ENCODE assay signal across 15 cellular contexts in genomic region chr6:156786652-156787051, GRCh38.
"Had no signal": no experiment of that assay in that cellular context is flagged by ENCODE, and none has a peak within 500 bp of the region (broad histone marks: within the 10 kb centered on the region; RNA-seq: fewer than 3 reads in every experiment).

No MANE protein-coding gene starts in this region.

- H3K27ac Mint-ChIP-seq: activated CD4-positive, alpha-beta T cell treated with anti-CD3 and anti-CD28 coated beads, Interleukin-2, amount 10 ng/mL, durations not matched to agents 7 days and 5 days; activated naive CD4-positive, alpha-beta T cell treated with anti-CD3 and anti-CD28 coated beads for 36 hours; activated T-helper 2 cell treated with anti-CD3 and anti-CD28 coated beads, Interferon-gamma antibody, Interleukin-2, Interleukin-4, amounts not matched to agents 10 μg/mL and 5 μg/mL and 100 μg/mL, durations not matched to agents 14 hours and 24 hours and 36 hours; T-helper 2 cell treated with Interferon-gamma antibody and Interleukin-4, amounts not matched to agents 5 μg/mL and 100 μg/mL, for 36 hours had no signal

- H3K4me3 Mint-ChIP-seq: activated CD4-positive, alpha-beta T cell treated with anti-CD3 and anti-CD28 coated beads, Interleukin-2, amount 10 ng/mL, durations not matched to agents 7 days and 5 days; activated naive CD4-positive, alpha-beta T cell treated with anti-CD3 and anti-CD28 coated beads for 36 hours; T-helper 2 cell treated with Interferon-gamma antibody and Interleukin-4, amounts not matched to agents 5 μg/mL and 100 μg/mL, for 36 hours had no signal

- H3K9me3 ChIP-seq: left lung, tibial artery had no signal

- H3K9me3 Mint-ChIP-seq: activated CD4-positive, alpha-beta T cell treated with anti-CD3 and anti-CD28 coated beads, Interleukin-2, amount 10 ng/mL, durations not matched to agents 7 days and 5 days; activated naive CD4-positive, alpha-beta T cell treated with anti-CD3 and anti-CD28 coated beads for 36 hours; activated T-helper 2 cell treated with anti-CD3 and anti-CD28 coated beads, Interferon-gamma antibody, Interleukin-2, Interleukin-4, amounts not matched to agents 10 μg/mL and 5 μg/mL and 100 μg/mL, durations not matched to agents 14 hours and 24 hours and 36 hours; naive thymus-derived CD8-positive, alpha-beta T cell; T-helper 2 cell treated with Interferon-gamma antibody and Interleukin-4, amounts not matched to agents 5 μg/mL and 100 μg/mL, for 36 hours had no signal

- H3K4me3 ChIP-seq: hepatocyte, left lung, tibial artery had no signal

- H3K36me3 ChIP-seq: left lung, tibial artery had no signal

- FAIRE-seq: astrocyte, keratinocyte had no signal

- H3K4me2 ChIP-seq: hepatocyte had no signal

- DNase-seq: activated CD4-positive, alpha-beta T cell treated with anti-CD3 and anti-CD28 coated beads, Interleukin-2, amount 10 ng/mL, durations not matched to agents 7 days and 5 days; activated CD4-positive, CD25-positive, alpha-beta regulatory T cell; activated naive CD4-positive, alpha-beta T cell treated with anti-CD3 and anti-CD28 coated beads for 36 hours; dorsolateral prefrontal cortex; left lung; naive thymus-derived CD8-positive, alpha-beta T cell; posterior cingulate gyrus; stimulated activated CD4-positive, alpha-beta T cell treated with anti-CD3 and anti-CD28 coated beads, Interleukin-2, amount 100 ng/mL, for 48 hours; stimulated activated naive CD4-positive, alpha-beta T cell; tibial artery had no signal

- H3K27ac ChIP-seq: hepatocyte, left lung had no signal

- H3K27me3 ChIP-seq: dorsolateral prefrontal cortex, hepatocyte, left lung, tibial artery had no signal

- H3K27me3 Mint-ChIP-seq: activated CD4-positive, alpha-beta T cell treated with anti-CD3 and anti-CD28 coated beads, Interleukin-2, amount 10 ng/mL, durations not matched to agents 7 days and 5 days; naive thymus-derived CD8-positive, alpha-beta T cell had no signal

- H2AFZ ChIP-seq: hepatocyte had no signal

- ATAC-seq: left lung; naive thymus-derived CD8-positive, alpha-beta T cell had no signal
